Comparison of ENCODE assay signal across 1 cellular context in genomic region chr11:86676533-86677154, GRCh38.
TF ChIP-seq lines count a peak whose summit lies in the region.

No MANE protein-coding gene starts in this region.

TF ChIP-seq in SK-N-SH treated with all-trans-retinoic acid at 6 μM for 48 hours, 23 proteins besides CTCF, POLR2A, EP300 and RAD21 (continued from another document):
- TF ChIP-seq CREB5 (CRISPR knock-in tag; IDR thresholded peaks at IDR 0.05; ENCODE audit: low read depth) (no peak), TCF4 (CRISPR knock-in tag; IDR thresholded peaks at IDR 0.05; ENCODE audit: borderline replicate concordance) (no peak), ZNF8 (CRISPR knock-in tag; IDR thresholded peaks at IDR 0.05) (no peak)
